In the genomic region with DNA sequence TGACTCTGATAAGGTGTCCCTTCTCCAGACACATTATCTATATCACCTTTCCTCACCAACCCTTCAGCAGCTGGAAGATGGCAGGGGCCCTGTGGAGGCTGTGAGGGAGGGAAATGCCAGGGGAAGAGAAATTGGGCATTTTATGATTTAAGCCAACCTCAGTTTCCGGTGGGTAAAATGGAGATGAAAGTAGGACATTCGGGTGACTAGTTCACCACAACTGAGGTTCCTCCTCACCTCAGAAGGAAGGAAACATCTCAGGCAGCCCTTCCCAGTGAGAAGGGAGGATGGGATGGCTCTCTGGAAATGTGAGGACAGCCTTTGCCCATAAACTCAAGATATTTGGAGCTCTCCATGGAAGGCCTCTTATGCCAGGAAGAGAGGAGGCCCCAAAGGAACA, we compare ENCODE assay signal across 30 cellular contexts.
"Had no signal": no experiment of that assay in that cellular context is flagged by ENCODE, and none has a peak within 500 bp of the region (broad histone marks: within the 10 kb centered on the region; RNA-seq: fewer than 3 reads in every experiment).

No MANE protein-coding gene starts in this region.

- H3K27ac Mint-ChIP-seq: activated CD4-positive, alpha-beta memory T cell treated with anti-CD3 and anti-CD28 coated beads for 36 hours; activated CD4-positive, alpha-beta T cell treated with anti-CD3 and anti-CD28 coated beads for 36 hours; activated CD4-positive, alpha-beta T cell treated with anti-CD3 and anti-CD28 coated beads, Interleukin-2, amount 10 ng/mL, durations not matched to agents 24 days and 14 days; activated CD8-positive, alpha-beta memory T cell treated with anti-CD3 and anti-CD28 coated beads, Interleukin-2, amount 10 ng/mL, durations not matched to agents 7 days and 5 days; activated CD8-positive, alpha-beta T cell treated with anti-CD3 and anti-CD28 coated beads, Interleukin-2, amount 10 ng/mL, durations not matched to agents 7 days and 5 days; activated naive CD4-positive, alpha-beta T cell treated with anti-CD3 and anti-CD28 coated beads, Interleukin-2, amount 10 ng/mL, durations not matched to agents 7 days and 5 days; activated naive CD4-positive, alpha-beta T cell treated with anti-CD3 and anti-CD28 coated beads, Interleukin-2, amount 50 U/mL, for 72 hours; activated T-helper 1 cell treated with anti-CD3 and anti-CD28 coated beads, Interleukin-12 subunit alpha, Interleukin-12 subunit beta, Interleukin-2, Interleukin-4 antibody, amounts not matched to agents 30 ng/mL and 10 ng/mL and 1 ng/mL, durations not matched to agents 14 hours and 24 hours and 36 hours had no signal

- H3K4me3 ChIP-seq: adrenal gland, body of pancreas, esophagus muscularis mucosa, gastrocnemius medialis, heart left ventricle had no signal

- H3K9me3 ChIP-seq: adrenal gland, body of pancreas, esophagus muscularis mucosa, gastrocnemius medialis, heart left ventricle had no signal

- H3K4me1 Mint-ChIP-seq: activated CD4-positive, alpha-beta T cell treated with anti-CD3 and anti-CD28 coated beads for 36 hours; activated CD4-positive, alpha-beta T cell treated with anti-CD3 and anti-CD28 coated beads, Interleukin-2, amount 10 ng/mL, durations not matched to agents 24 days and 14 days; activated CD8-positive, alpha-beta memory T cell treated with anti-CD3 and anti-CD28 coated beads, Interleukin-2, amount 10 ng/mL, durations not matched to agents 7 days and 5 days; activated naive CD4-positive, alpha-beta T cell treated with anti-CD3 and anti-CD28 coated beads, Interleukin-2, amount 10 ng/mL, durations not matched to agents 7 days and 5 days had no signal

- H3K4me3 Mint-ChIP-seq: activated CD4-positive, alpha-beta memory T cell treated with anti-CD3 and anti-CD28 coated beads for 36 hours; activated CD4-positive, alpha-beta T cell treated with anti-CD3 and anti-CD28 coated beads for 36 hours; activated CD4-positive, alpha-beta T cell treated with anti-CD3 and anti-CD28 coated beads, Interleukin-2, amount 10 ng/mL, durations not matched to agents 24 days and 14 days; activated CD8-positive, alpha-beta memory T cell treated with anti-CD3 and anti-CD28 coated beads, Interleukin-2, amount 10 ng/mL, durations not matched to agents 7 days and 5 days; activated CD8-positive, alpha-beta T cell treated with anti-CD3 and anti-CD28 coated beads, Interleukin-2, amount 10 ng/mL, durations not matched to agents 7 days and 5 days; activated naive CD4-positive, alpha-beta T cell treated with anti-CD3 and anti-CD28 coated beads, Interleukin-2, amount 10 ng/mL, durations not matched to agents 7 days and 5 days; activated T-helper 1 cell treated with anti-CD3 and anti-CD28 coated beads, Interleukin-12 subunit alpha, Interleukin-12 subunit beta, Interleukin-2, Interleukin-4 antibody, amounts not matched to agents 30 ng/mL and 10 ng/mL and 1 ng/mL, durations not matched to agents 14 hours and 24 hours and 36 hours had no signal

- DNase-seq: activated CD4-positive, alpha-beta memory T cell treated with anti-CD3 and anti-CD28 coated beads for 36 hours; activated CD4-positive, alpha-beta T cell treated with anti-CD3 and anti-CD28 coated beads for 36 hours; activated CD4-positive, alpha-beta T cell treated with anti-CD3 and anti-CD28 coated beads, Interleukin-2, amount 10 ng/mL, durations not matched to agents 24 days and 14 days; activated CD4-positive, CD25-positive, alpha-beta regulatory T cell; activated CD4-positive, CD25-positive, alpha-beta regulatory T cell treated with anti-CD3 and anti-CD28 coated beads, Interleukin-2, amount 50 U/mL, for 72 hours; activated CD8-positive, alpha-beta memory T cell treated with anti-CD3 and anti-CD28 coated beads, Interleukin-2, amount 10 ng/mL, durations not matched to agents 7 days and 5 days; activated CD8-positive, alpha-beta memory T cell treated with anti-CD3 and anti-CD28 coated beads, Interleukin-2, amount 50 U/mL, for 4 hours; activated CD8-positive, alpha-beta T cell treated with anti-CD3 and anti-CD28 coated beads, Interleukin-2, amount 10 ng/mL, durations not matched to agents 7 days and 5 days; activated gamma-delta T cell; activated naive CD4-positive, alpha-beta T cell; activated naive CD4-positive, alpha-beta T cell treated with anti-CD3 and anti-CD28 coated beads, Interleukin-2, amount 10 ng/mL, durations not matched to agents 7 days and 5 days; activated T-cell treated with anti-CD3 and anti-CD28 coated beads, Interleukin-2, amount 50 U/mL, for 1 hour; activated T-cell treated with anti-CD3 and anti-CD28 coated beads, Interleukin-2, amount 50 U/mL, for 48 hours; adrenal gland; amygdala; aorta; body of pancreas; caudate nucleus; cortex of kidney; dermis blood vessel endothelial cell; effector memory CD4-positive, alpha-beta T cell; erythroblast; foreskin keratinocyte; gastrocnemius medialis; glutamatergic neuron; heart left ventricle; T-helper 2 cell had no signal

- H3K36me3 Mint-ChIP-seq: activated CD4-positive, alpha-beta memory T cell treated with anti-CD3 and anti-CD28 coated beads for 36 hours; activated CD8-positive, alpha-beta memory T cell treated with anti-CD3 and anti-CD28 coated beads, Interleukin-2, amount 10 ng/mL, durations not matched to agents 7 days and 5 days; activated naive CD4-positive, alpha-beta T cell treated with anti-CD3 and anti-CD28 coated beads, Interleukin-2, amount 10 ng/mL, durations not matched to agents 7 days and 5 days; activated naive CD4-positive, alpha-beta T cell treated with anti-CD3 and anti-CD28 coated beads, Interleukin-2, amount 50 U/mL, for 72 hours had no signal

- H3K27me3 ChIP-seq: body of pancreas, esophagus muscularis mucosa, foreskin keratinocyte, gastrocnemius medialis, heart left ventricle had no signal

- H3K27ac ChIP-seq: adrenal gland, esophagus muscularis mucosa, foreskin keratinocyte, gastrocnemius medialis, heart left ventricle had no signal

- H3K27me3 Mint-ChIP-seq: activated CD4-positive, alpha-beta memory T cell treated with anti-CD3 and anti-CD28 coated beads for 36 hours; activated CD4-positive, alpha-beta T cell treated with anti-CD3 and anti-CD28 coated beads for 36 hours; activated CD8-positive, alpha-beta memory T cell treated with anti-CD3 and anti-CD28 coated beads, Interleukin-2, amount 10 ng/mL, durations not matched to agents 7 days and 5 days had no signal

- H3K4me1 ChIP-seq: adrenal gland, esophagus muscularis mucosa, gastrocnemius medialis, heart left ventricle had no signal

- H3K9me3 Mint-ChIP-seq: activated CD4-positive, alpha-beta memory T cell treated with anti-CD3 and anti-CD28 coated beads for 36 hours; activated naive CD4-positive, alpha-beta T cell treated with anti-CD3 and anti-CD28 coated beads, Interleukin-2, amount 10 ng/mL, durations not matched to agents 7 days and 5 days; activated naive CD4-positive, alpha-beta T cell treated with anti-CD3 and anti-CD28 coated beads, Interleukin-2, amount 50 U/mL, for 72 hours; activated T-helper 1 cell treated with anti-CD3 and anti-CD28 coated beads, Interleukin-12 subunit alpha, Interleukin-12 subunit beta, Interleukin-2, Interleukin-4 antibody, amounts not matched to agents 30 ng/mL and 10 ng/mL and 1 ng/mL, durations not matched to agents 14 hours and 24 hours and 36 hours had no signal

- ATAC-seq: activated CD4-positive, alpha-beta T cell treated with anti-CD3 and anti-CD28 coated beads for 36 hours; activated CD8-positive, alpha-beta memory T cell treated with anti-CD3 and anti-CD28 coated beads, Interleukin-2, amount 10 ng/mL, durations not matched to agents 7 days and 5 days; activated CD8-positive, alpha-beta T cell treated with anti-CD3 and anti-CD28 coated beads, Interleukin-2, amount 10 ng/mL, durations not matched to agents 7 days and 5 days; activated naive CD4-positive, alpha-beta T cell treated with anti-CD3 and anti-CD28 coated beads, Interleukin-2, amount 50 U/mL, for 72 hours; body of pancreas; foreskin keratinocyte; gastrocnemius medialis; heart left ventricle had no signal

- H3K36me3 ChIP-seq: adrenal gland, esophagus muscularis mucosa, gastrocnemius medialis, heart left ventricle had no signal
